In genomic region chr5:154405078-154405792, GRCh38 we compare ENCODE assay signal across 8 cellular contexts. TPM values are rescaled to one million over a fixed set of nuclear protein-coding genes. Genes with fewer than 3 reads are reported as not detected.
A peak's percentile ranks its signal among the peaks of the same experiment; 100 is the strongest.
DNase-seq lines count a peak whose midpoint lies in the region; ATAC-seq and TF ChIP-seq lines count a peak whose summit lies in the region.

No MANE protein-coding gene starts in this region.

- TF ChIP-seq POLR2A in gastroesophageal sphincter (IDR thresholded peaks at IDR 0.05): no peak

- peak; percentile 98 for ATAC-seq in GM21825 (IDR thresholded peaks at IDR 0.05; ENCODE audit: unreplicated experiment)
- ATAC-seq in gastroesophageal sphincter: peak; percentile 90

- no peak for TF ChIP-seq EP300 in gastroesophageal sphincter (IDR thresholded peaks at IDR 0.05)

- POLR2A ChIA-PET in RWPE1 (lab: Yijun Ruan, JAX; ENCODE audit: low non-redundant PET): no interaction called here

- H3K36me3 ChIP-seq in gastroesophageal sphincter: peaks cover 0 to 14% of the 10 kb centered on the region in 2 donors

- H3K4me3 ChIP-seq in gastroesophageal sphincter: peak overlapping the region in 1 of 2 donors; percentile 46

- no peaks in the 10 kb centered on the region for H3K9me3 ChIP-seq in gastroesophageal sphincter

- H3K4me1 ChIP-seq in gastroesophageal sphincter: peaks cover 0 to 10% (median 6%) of the 10 kb centered on the region in 3 donors

- peak overlapping the region; percentile 43 for H3K27ac ChIP-seq in RWPE1
- H3K27ac ChIP-seq in gastroesophageal sphincter: peak overlapping the region in 1 of 4 donors; percentile 51
- H3K27ac ChIP-seq in substantia nigra (ENCODE audit: low read depth, low read length, poor library complexity, severe bottlenecking): no peak overlapping the region

- no peaks in the 10 kb centered on the region for H3K27me3 ChIP-seq in gastroesophageal sphincter

- TF ChIP-seq CTCF in RWPE1 (conservative IDR thresholded peaks at IDR 0.05; ENCODE audit: low read depth) (peak; percentile 94), gastroesophageal sphincter (IDR thresholded peaks at IDR 0.05) (peak in 3 of 4 experiments; percentile 87 to 92 (median 88))

- DNase-seq in ELF-1 (ENCODE audit: low read depth, low spot score): peak; percentile 96
- DNase-seq in KG1 (lab: John Stamatoyannopoulos, UW): peak; percentile 19
- DNase-seq in RWPE1 (ENCODE audit: low spot score): peak; percentile 95
- peak; percentile 26 for DNase-seq in activated gamma-delta T cell (lab: John Stamatoyannopoulos, UW)
- peak in 53 of 56 donors; percentile 7 to 86 (median 62) for DNase-seq in nucleus accumbens (lab: John Stamatoyannopoulos, UW)
- peak; percentile 7 to 81 (median 64) for DNase-seq in substantia nigra (lab: John Stamatoyannopoulos, UW)

- WGBS in gastroesophageal sphincter (ENCODE audit: low coverage in 1 of 2), 2 donors: 6 to 43% methylated on average over 2 to 8 of the region's 37 CpGs

- CTCF ChIA-PET in RWPE1 (lab: Yijun Ruan, JAX): interaction anchor here (0.6 to 4.9 kb wide), 33 partner anchors 8 to 457 kb away, joined by 3 to 33 read pairs (median 4); partner anchors contain the start of genes FAM114A2, GALNT10 and MFAP3

RNA-seq across cellular contexts. Expression of gene SAP30L, which starts 40.6 kb away (rescaled TPM):
- total RNA-seq in gastroesophageal sphincter: 10 to 100 TPM; 37.4 to 88.3 (median 68.8) TPM

Comparison
In these comparisons a context has a peak if more than half of its experiments do, and no peak if none do; other contexts are left out.
1. DNase-seq: peak in every context shown above with its lines; median percentile 96 in ELF-1; 95 in RWPE1; 64 in substantia nigra; 62 in nucleus accumbens; 26 in activated gamma-delta T cell; 19 in KG1.